24 cellular contexts compared by ENCODE assay signal in the genomic region with DNA sequence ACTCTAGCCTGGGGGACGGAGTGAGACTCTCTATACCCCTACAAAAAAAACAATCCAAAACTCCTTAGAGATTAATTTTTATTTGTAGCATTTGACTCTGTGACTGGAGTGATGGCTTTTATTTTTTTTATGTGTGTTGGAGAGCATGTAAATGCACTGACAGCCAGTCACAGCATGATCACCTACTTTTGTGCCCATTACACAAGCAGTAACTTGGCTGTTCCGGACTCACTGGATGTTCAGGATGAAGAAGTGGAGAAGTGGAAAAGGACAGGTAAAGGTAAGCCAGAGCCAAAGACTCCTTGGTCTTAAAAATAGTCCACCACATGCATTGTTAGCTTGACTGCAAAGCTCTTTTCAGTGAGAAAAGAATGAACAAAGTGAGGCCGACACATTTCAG.
A peak's percentile ranks its signal among the peaks of the same experiment; 100 is the strongest.
DNase-seq lines count a peak whose midpoint lies in the region; ATAC-seq, FAIRE-seq and TF ChIP-seq lines count a peak whose summit lies in the region.
"Had no signal": no experiment of that assay in that cellular context is flagged by ENCODE, and none has a peak within 500 bp of the region (broad histone marks: within the 10 kb centered on the region; RNA-seq: fewer than 3 reads in every experiment).

No MANE protein-coding gene starts in this region.

- H2BK120ac ChIP-seq in H1 (replicated peaks; ENCODE audit: low read depth, low read length), result no peak overlapping the region

- CTCF ChIA-PET in H1 (lab: Charles Lee; ENCODE audit: partially characterized antibody), result interaction anchor here (0.6 kb wide), 2 partner anchors 17 to 571 kb away, joined by 3 read pairs; no protein-coding TSS in a partner anchor

- H3K14ac ChIP-seq in H1 (ENCODE audit: insufficient read length), result no peak overlapping the region

- DNase-seq in Karpas-422 (peak; percentile 40), H1 (ENCODE audit: low read depth in 1 of 2, low spot score in 2 of 2) (no peak), aorta (no peak), progenitor cell of endocrine pancreas (ENCODE audit: low spot score, unreplicated experiment) (no peak), uterus (no peak)
- DNase-seq: activated CD4-positive, alpha-beta T cell treated with anti-CD3 and anti-CD28 coated beads for 36 hours; activated CD8-positive, alpha-beta memory T cell treated with anti-CD3 and anti-CD28 coated beads for 24 hours; activated gamma-delta T cell treated with Interleukin-2 at 50 U/mL for 16 hours; activated naive CD8-positive, alpha-beta T cell treated with anti-CD3 and anti-CD28 coated beads, Interleukin-2, amount 50 U/mL, for 24 hours; activated T-cell treated with anti-CD3 and anti-CD28 coated beads, Interleukin-2, amount 50 U/mL, for 1 hour; CD4-positive, alpha-beta T cell; cortex of kidney; endodermal cell; KG1; NCI-H1694; RPMI8226; stimulated activated CD4-positive, alpha-beta T cell treated with anti-CD3 and anti-CD28 coated beads, Interleukin-4, amount 100 ng/mL, for 1 hour; T-helper 17 cell had no signal

- H3K4me1 Mint-ChIP-seq in progenitor cell of endocrine pancreas (ENCODE audit: low read depth), result peaks cover 2% of the 10 kb centered on the region
- H3K4me1 Mint-ChIP-seq: activated CD4-positive, alpha-beta T cell treated with anti-CD3 and anti-CD28 coated beads for 36 hours; activated naive CD8-positive, alpha-beta T cell treated with anti-CD3 and anti-CD28 coated beads, Interleukin-2, amount 50 U/mL, for 24 hours; stimulated activated memory B cell treated with anti-CD40 and anti-IgM and Interleukin-4, amounts not matched to agents 10 μg/mL and 1 μg/mL and 100 μg/mL, for 72 hours; T-helper 17 cell had no signal

- TF ChIP-seq CTCF in H1 (IDR thresholded peaks at IDR 0.05; ENCODE audit: control extremely low read depth in 1 of 3, insufficient read depth in 1 of 3, low read depth in 1 of 3, low read length in 3 of 3), result no peak
- no peak for TF ChIP-seq CTCF in progenitor cell of endocrine pancreas (IDR thresholded peaks at IDR 0.05; ENCODE audit: unreplicated experiment)
- no peak for TF ChIP-seq CTCF in uterus (IDR thresholded peaks at IDR 0.05)

- H3K27me3 ChIP-seq in Karpas-422 (ENCODE audit: low read length), result no peaks in the 10 kb centered on the region
- no peaks in the 10 kb centered on the region for H3K27me3 ChIP-seq in H1 (replicated peaks in 1 of 4; ENCODE audit: control insufficient read depth in 3 of 4, extremely low read depth in 1 of 4, insufficient read depth in 3 of 4, low read length in 3 of 4)
- H3K27me3 ChIP-seq in muscle layer of duodenum (ENCODE audit: low read depth, low read length), result no peaks in the 10 kb centered on the region
- H3K27me3 ChIP-seq in aorta (ENCODE audit: control insufficient read depth in 1 of 2, insufficient read depth in 2 of 2, low read length in 1 of 2), result no peaks in the 10 kb centered on the region
- H3K27me3 ChIP-seq in uterus, result no peaks in the 10 kb centered on the region

- H3K27ac Mint-ChIP-seq in progenitor cell of endocrine pancreas, result no peak overlapping the region
- H3K27ac Mint-ChIP-seq: activated CD4-positive, alpha-beta T cell treated with anti-CD3 and anti-CD28 coated beads for 36 hours; activated naive CD8-positive, alpha-beta T cell treated with anti-CD3 and anti-CD28 coated beads, Interleukin-2, amount 50 U/mL, for 24 hours; CD4-positive, alpha-beta T cell; endodermal cell; stimulated activated memory B cell treated with anti-CD40 and anti-IgM and Interleukin-4, amounts not matched to agents 10 μg/mL and 1 μg/mL and 100 μg/mL, for 72 hours; T-helper 17 cell had no signal

- H3K23ac ChIP-seq in H1 (ENCODE audit: insufficient read length), result no peak overlapping the region

- H3K18ac ChIP-seq in H1 (ENCODE audit: extremely low read depth, low read length), result no peak overlapping the region

- H3K27ac ChIP-seq in Karpas-422 (ENCODE audit: low read length) (no peak overlapping the region), H1 (ENCODE audit: low read depth, low read length) (no peak overlapping the region), muscle layer of duodenum (ENCODE audit: low read length) (no peak overlapping the region), aorta (ENCODE audit: low read depth in 1 of 2, low read length in 2 of 2) (peak overlapping the region in 1 of 2 donors; percentile 81), uterus (peak overlapping the region in 1 of 2 donors; percentile 52)

- ATAC-seq in aorta (ENCODE audit: low FRiP score) (peak; percentile 10), HG03135 (IDR thresholded peaks at IDR 0.05; ENCODE audit: unreplicated experiment) (no peak)
- ATAC-seq: activated CD4-positive, alpha-beta T cell treated with anti-CD3 and anti-CD28 coated beads for 36 hours; activated naive CD8-positive, alpha-beta T cell treated with anti-CD3 and anti-CD28 coated beads, Interleukin-2, amount 50 U/mL, for 24 hours; stimulated activated memory B cell treated with anti-CD40 and anti-IgM and Interleukin-4, amounts not matched to agents 10 μg/mL and 1 μg/mL and 100 μg/mL, for 72 hours; T-helper 17 cell had no signal

- no peak overlapping the region for H3K56ac ChIP-seq in H1 (replicated peaks; ENCODE audit: insufficient read length, low read depth, low read length)

- H2AFZ ChIP-seq in Karpas-422 (ENCODE audit: low read length) (no peak overlapping the region), H1 (ENCODE audit: low read length) (no peak overlapping the region)

- no peak for TF ChIP-seq EP300 in H1 (IDR thresholded peaks at IDR 0.05; ENCODE audit: borderline replicate concordance in 1 of 2, low read depth in 2 of 2, low read length in 2 of 2)

- H3K9me2 ChIP-seq in Karpas-422 (replicated peaks; ENCODE audit: insufficient read depth, low read length), result no peaks in the 10 kb centered on the region
- H3K9me2 ChIP-seq: SK-N-SH had no signal

- H4K5ac ChIP-seq in H1 (ENCODE audit: insufficient read length, low read depth, low read length), result no peak overlapping the region

- TF ChIP-seq RAD21 in H1 (IDR thresholded peaks at IDR 0.05 in 1 of 2, conservative IDR thresholded peaks at IDR 0.05 in 1 of 2; ENCODE audit: low read depth in 2 of 2, low read length in 2 of 2), result no peak

- no peaks in the 10 kb centered on the region for H3K4me1 ChIP-seq in Karpas-422 (ENCODE audit: low read length)
- peaks cover 0 to 8% (median 5%) of the 10 kb centered on the region in 4 experiments; a peak in 3 of 7 replicates for H3K4me1 ChIP-seq in H1 (replicated peaks in 1 of 4; ENCODE audit: control insufficient read depth in 3 of 4, insufficient read depth in 4 of 4, low read length in 3 of 4)
- H3K4me1 ChIP-seq in muscle layer of duodenum (ENCODE audit: control insufficient read depth in 1 of 2, insufficient read depth in 2 of 2, low read length in 2 of 2), result peaks cover 0 to 5% of the 10 kb centered on the region in 2 donors
- H3K4me1 ChIP-seq in aorta (ENCODE audit: control insufficient read depth in 1 of 2, insufficient read depth in 2 of 2, low read length in 2 of 2), result peaks cover 0 to 5% of the 10 kb centered on the region in 2 donors
- peaks cover 0 to 6% of the 10 kb centered on the region in 2 donors for H3K4me1 ChIP-seq in uterus

- no peak overlapping the region for H3K4me3 Mint-ChIP-seq in progenitor cell of endocrine pancreas (ENCODE audit: low read depth)
- H3K4me3 Mint-ChIP-seq: activated CD4-positive, alpha-beta T cell treated with anti-CD3 and anti-CD28 coated beads for 36 hours; activated naive CD8-positive, alpha-beta T cell treated with anti-CD3 and anti-CD28 coated beads, Interleukin-2, amount 50 U/mL, for 24 hours; CD4-positive, alpha-beta T cell; endodermal cell; stimulated activated memory B cell treated with anti-CD40 and anti-IgM and Interleukin-4, amounts not matched to agents 10 μg/mL and 1 μg/mL and 100 μg/mL, for 72 hours; T-helper 17 cell had no signal

- no peak overlapping the region for H3K4ac ChIP-seq in H1 (replicated peaks; ENCODE audit: insufficient read length, low read depth, low read length)

- no peak overlapping the region for H2BK15ac ChIP-seq in H1 (ENCODE audit: low read length)

- H2BK5ac ChIP-seq in H1 (ENCODE audit: low read depth, low read length), result no peak overlapping the region

- no peak overlapping the region; the same call in 1 of the 2 replicates for H2AK5ac ChIP-seq in H1 (ENCODE audit: low read depth, low read length)

- H3K9ac ChIP-seq in Karpas-422 (ENCODE audit: low read length) (no peak overlapping the region), H1 (replicated peaks in 1 of 4; ENCODE audit: extremely low read depth in 1 of 4, low read depth in 3 of 4, low read length in 3 of 4) (no peak overlapping the region)
- H3K9ac ChIP-seq: SK-N-SH had no signal

- H3K4me2 ChIP-seq in Karpas-422 (ENCODE audit: low read depth, low read length, poor library complexity, severe bottlenecking) (no peak overlapping the region), H1 (ENCODE audit: insufficient read depth in 1 of 2, low read depth in 2 of 2, low read length in 2 of 2) (no peak overlapping the region)
- H3K4me2 ChIP-seq: SK-N-SH, smooth muscle cell had no signal

- no peak for FAIRE-seq in H1 (lab: Jason Lieb, UNC)

- intact Hi-C loops in aorta (cut with DNase I), result no loop called here
- intact Hi-C loops in uterus (cut with DNase I; ENCODE audit: low total_unique reads), result no loop called here

- no peaks in the 10 kb centered on the region for H3K23me2 ChIP-seq in H1 (ENCODE audit: low read depth, low read length)

- H3K4me3 ChIP-seq in Karpas-422 (ENCODE audit: low read length) (no peak overlapping the region), H1 (ENCODE audit: extremely low read depth in 1 of 4, insufficient read depth in 2 of 4, low read depth in 3 of 4, low read length in 4 of 4) (no peak overlapping the region), muscle layer of duodenum (ENCODE audit: low read depth in 1 of 2, low read length in 2 of 2) (peak overlapping the region; percentile 8), aorta (ENCODE audit: low read length in 2 of 2) (peak overlapping the region in 1 of 2 donors; percentile 57), uterus (no peak overlapping the region)
- H3K4me3 ChIP-seq: lung, smooth muscle cell had no signal

- H4K91ac ChIP-seq in H1 (replicated peaks; ENCODE audit: insufficient read length, low read length), result no peak overlapping the region

- POLR2A ChIA-PET in H1 (lab: Charles Lee; ENCODE audit: partially characterized antibody), result no interaction called here

- TF ChIP-seq POLR2A in H1 (IDR thresholded peaks at IDR 0.05; ENCODE audit: control extremely low read depth in 1 of 2, low read depth in 2 of 2, low read length in 2 of 2), result no peak
- TF ChIP-seq POLR2A in uterus (IDR thresholded peaks at IDR 0.05), result no peak

- peaks cover 14% of the 10 kb centered on the region for H3K9me3 Mint-ChIP-seq in progenitor cell of endocrine pancreas (ENCODE audit: low read depth)

- H4K20me1 ChIP-seq in Karpas-422 (ENCODE audit: insufficient read depth, low read depth, low read length), result no peaks in the 10 kb centered on the region
- no peaks in the 10 kb centered on the region for H4K20me1 ChIP-seq in H1 (replicated peaks in 1 of 2; ENCODE audit: control insufficient read depth in 1 of 2, insufficient read depth in 2 of 2, low read length in 2 of 2)

- peak overlapping the region; percentile 41; the same call in 1 of the 2 replicates for H2BK20ac ChIP-seq in H1 (ENCODE audit: low read length)

- H3K9me3 ChIP-seq in Karpas-422 (ENCODE audit: low read length), result peaks cover 14% of the 10 kb centered on the region
- H3K9me3 ChIP-seq in H1 (ENCODE audit: insufficient read depth in 2 of 2, low read depth in 1 of 2, low read length in 1 of 2), result no peaks in the 10 kb centered on the region
- peaks cover 5 to 21% of the 10 kb centered on the region in 2 donors for H3K9me3 ChIP-seq in muscle layer of duodenum (ENCODE audit: control insufficient read depth in 1 of 2, low read length in 2 of 2)
- no peaks in the 10 kb centered on the region for H3K9me3 ChIP-seq in aorta (ENCODE audit: control insufficient read depth, low read length)
- peaks cover 0 to 8% of the 10 kb centered on the region in 2 donors for H3K9me3 ChIP-seq in uterus
- H3K9me3 ChIP-seq: SK-N-SH had no signal

- H3K36me3 ChIP-seq in Karpas-422 (ENCODE audit: insufficient read depth, low read length) (no peaks in the 10 kb centered on the region), H1 (ENCODE audit: control insufficient read depth in 2 of 4, insufficient read depth in 4 of 4, low read length in 3 of 4) (no peaks in the 10 kb centered on the region), muscle layer of duodenum (ENCODE audit: control insufficient read depth in 1 of 2, insufficient read depth in 2 of 2, low read length in 2 of 2) (peaks cover 3 to 4% of the 10 kb centered on the region in 2 donors), aorta (ENCODE audit: control insufficient read depth in 1 of 2, insufficient read depth in 2 of 2, low read length in 1 of 2) (peaks cover 0 to 3% of the 10 kb centered on the region in 2 donors), uterus (no peaks in the 10 kb centered on the region)

- peaks cover 20% of the 10 kb centered on the region for H3K27me3 Mint-ChIP-seq in progenitor cell of endocrine pancreas
- H3K27me3 Mint-ChIP-seq: activated CD4-positive, alpha-beta T cell treated with anti-CD3 and anti-CD28 coated beads for 36 hours; activated naive CD8-positive, alpha-beta T cell treated with anti-CD3 and anti-CD28 coated beads, Interleukin-2, amount 50 U/mL, for 24 hours; CD4-positive, alpha-beta T cell; stimulated activated memory B cell treated with anti-CD40 and anti-IgM and Interleukin-4, amounts not matched to agents 10 μg/mL and 1 μg/mL and 100 μg/mL, for 72 hours; T-helper 17 cell had no signal

- peaks cover 4% of the 10 kb centered on the region for H3K36me3 Mint-ChIP-seq in progenitor cell of endocrine pancreas (ENCODE audit: insufficient read depth)

- WGBS in H1 (ENCODE audit: extremely low coverage in 1 of 2, insufficient coverage in 1 of 2, insufficient read length in 1 of 2, insufficient replicate concordance in 2 of 2, low coverage in 1 of 2, low lambda C conversion rate in 2 of 2, missing lambda C conversion rate in 1 of 2), 2 experiments, result 93% methylated on average over 3 of the region's 3 CpGs; no CpG with 5 or more reads in 1 of the 2 experiments
- 20 to 24% methylated on average over 3 of the region's 3 CpGs for WGBS in aorta, 2 donors

- H3K79me2 ChIP-seq in Karpas-422 (ENCODE audit: low read length) (no peaks in the 10 kb centered on the region), H1 (ENCODE audit: control insufficient read depth in 1 of 2, insufficient read depth in 2 of 2, low read length in 2 of 2) (no peaks in the 10 kb centered on the region)

- no peak overlapping the region for H2BK12ac ChIP-seq in H1 (ENCODE audit: low read depth, low read length)

- no peaks in the 10 kb centered on the region for H3K79me1 ChIP-seq in H1 (ENCODE audit: low read depth, low read length)

- no peak overlapping the region for H4K8ac ChIP-seq in H1 (ENCODE audit: extremely low read depth, insufficient read depth, low read length)

Comparison
In these comparisons a context has a peak if more than half of its experiments do, and no peak if none do; other contexts are left out.
1. H3K4me3 ChIP-seq: peak in muscle layer of duodenum (2 of 2); none in Karpas-422 (single experiment), H1 (0 of 4) and uterus (0 of 2).